In the genomic region with DNA sequence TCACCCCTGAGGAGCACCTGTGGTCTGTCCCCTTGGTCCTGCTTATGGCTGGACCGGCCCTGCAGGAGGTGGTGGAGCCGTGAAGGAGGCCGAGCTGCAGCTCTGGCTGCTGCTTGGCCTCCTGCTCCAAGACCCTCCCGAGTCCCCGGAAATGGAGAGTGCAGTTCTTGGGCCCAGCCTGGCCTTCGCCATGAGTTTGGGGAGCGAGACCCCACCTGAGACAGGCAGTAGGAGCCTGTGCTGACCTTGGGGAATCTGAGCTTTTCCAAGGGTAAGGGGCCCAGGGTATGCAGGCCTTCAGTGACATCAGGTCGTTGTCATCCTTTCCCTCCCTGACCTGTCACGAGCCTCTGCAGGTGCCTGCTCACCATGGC, we compare ENCODE assay signal across 6 cellular contexts.
"Had no signal": no experiment of that assay in that cellular context is flagged by ENCODE, and none has a peak within 500 bp of the region (broad histone marks: within the 10 kb centered on the region; RNA-seq: fewer than 3 reads in every experiment).

No MANE protein-coding gene starts in this region.

- H3K4me1 Mint-ChIP-seq: H9 had no signal

- H2AFZ ChIP-seq: GM23248 had no signal

- ATAC-seq: HepG2 had no signal

- H3K27ac ChIP-seq: GM23248 had no signal

- H3K4me3 ChIP-seq: GM23248 had no signal

- H3K4me3 Mint-ChIP-seq: H9 had no signal

- FAIRE-seq: HepG2 had no signal

- H3K9me3 Mint-ChIP-seq: H9 had no signal

- DNase-seq: GM23248, GOT3, H9, HCEC 1CT, KBM-7 had no signal

- H3K9ac ChIP-seq: GM23248 had no signal

- H3K27ac Mint-ChIP-seq: H9 had no signal
